Comparison of ENCODE assay signal across 11 cellular contexts in genomic region chr3:72582211-72582878, GRCh38.
A peak's percentile ranks its signal among the peaks of the same experiment; 100 is the strongest.
DNase-seq lines count a peak whose midpoint lies in the region; ATAC-seq, FAIRE-seq and TF ChIP-seq lines count a peak whose summit lies in the region.
"Had no signal": no experiment of that assay in that cellular context is flagged by ENCODE, and none has a peak within 500 bp of the region (broad histone marks: within the 10 kb centered on the region; RNA-seq: fewer than 3 reads in every experiment).

No MANE protein-coding gene starts in this region.

- no peak for FAIRE-seq in pancreas (lab: Jason Lieb, UNC)

- peaks cover 10% of the 10 kb centered on the region; the same call in 1 of the 2 replicates for H3K4me1 ChIP-seq in H9 (ENCODE audit: insufficient read depth, low read length)
- peaks cover 10 to 20% (median 15%) of the 10 kb centered on the region in 3 donors for H3K4me1 ChIP-seq in pancreas

- no peak overlapping the region for H2BK5ac ChIP-seq in H9 (ENCODE audit: insufficient read length, low read length)

- no peak overlapping the region for H3K18ac ChIP-seq in H9 (ENCODE audit: insufficient read length, low read depth, low read length)

- peaks cover 15% of the 10 kb centered on the region for H3K4me1 Mint-ChIP-seq in activated T-cell treated with anti-CD3 and anti-CD28 coated beads, Interleukin-2, amount 50 U/mL, for 72 hours (ENCODE audit: low read depth)
- H3K4me1 Mint-ChIP-seq in H9: peaks cover 25 to 30% of the 10 kb centered on the region in 2 experiments

- WGBS in H9 (ENCODE audit: extremely low coverage, insufficient read length, low lambda C conversion rate): no CpG with 5 or more reads among the region's 6 CpGs
- WGBS in pancreas, 2 donors: 29 to 36% methylated on average over 6 of the region's 6 CpGs

- H3K79me2 ChIP-seq in H9 (ENCODE audit: insufficient read depth, low read length): no peaks in the 10 kb centered on the region

- ATAC-seq in activated T-cell treated with anti-CD3 and anti-CD28 coated beads, Interleukin-2, amount 50 U/mL, for 72 hours (replicated peaks in 1 of 2): peak; percentile 72 to 85
- ATAC-seq in HG03469 (IDR thresholded peaks at IDR 0.05; ENCODE audit: unreplicated experiment) (peak; percentile 99), pancreas (peak; percentile 83 to 94 (median 90))

- H3K79me1 ChIP-seq in H9 (ENCODE audit: insufficient read depth, low read depth, low read length, poor library complexity, severe bottlenecking): no peaks in the 10 kb centered on the region

- no peak overlapping the region for H4K5ac ChIP-seq in H9 (ENCODE audit: insufficient read length, low read depth, low read length)

- no peak overlapping the region for H3K56ac ChIP-seq in H9 (ENCODE audit: insufficient read length, low read depth, low read length)

- no peak overlapping the region for H3K9ac ChIP-seq in H9 (ENCODE audit: extremely low read depth, insufficient read length, low read length)

- H2BK20ac ChIP-seq in H9 (ENCODE audit: low read depth, low read length, poor library complexity, severe bottlenecking): no peak overlapping the region

- H3K4me3 Mint-ChIP-seq in activated T-cell treated with anti-CD3 and anti-CD28 coated beads, Interleukin-2, amount 50 U/mL, for 72 hours: no peak overlapping the region
- no peak overlapping the region for H3K4me3 Mint-ChIP-seq in H9

- H2BK12ac ChIP-seq in H9 (ENCODE audit: insufficient read length, low read depth, low read length): no peak overlapping the region

- H3K14ac ChIP-seq in H9 (ENCODE audit: insufficient read depth, low read length): no peak overlapping the region; the same call in 1 of the 2 replicates

- peaks cover 0 to 2% of the 10 kb centered on the region in 2 donors for H3K9me3 Mint-ChIP-seq in activated T-cell treated with anti-CD3 and anti-CD28 coated beads, Interleukin-2, amount 50 U/mL, for 72 hours
- no peaks in the 10 kb centered on the region; a peak in 1 of 5 replicates for H3K9me3 Mint-ChIP-seq in H9

- no peak overlapping the region for H4K8ac ChIP-seq in H9 (replicated peaks; ENCODE audit: insufficient read length, low read depth, low read length)

- intact Hi-C loops in pancreas (cut with DNase I): no loop called here

- no peak for DNase-seq in activated T-cell treated with anti-CD3 and anti-CD28 coated beads, Interleukin-2, amount 50 U/mL, for 72 hours
- no peak for DNase-seq in activated T-cell treated with anti-CD3 and anti-CD28 coated beads, Interleukin-2, amount 50 U/mL, for 48 hours
- DNase-seq in H9 (no peak), pancreas (peak in 2 of 6 donors; percentile 20 to 55), NCI-H1105 (lab: John Stamatoyannopoulos, UW) (no peak), SHP77 (lab: John Stamatoyannopoulos, UW) (no peak)
- DNase-seq in activated effector memory CD4-positive, alpha-beta T cell treated with Interleukin-2 at 50 U/mL for 16 hours: no peak
- DNase-seq: NCI-H2029 treated with DMSO at 0.1 percent for 48 hours; stimulated activated CD4-positive, alpha-beta T cell treated with anti-CD3 and anti-CD28 coated beads, Interleukin-2, amount 100 ng/mL, for 48 hours; T1000 had no signal

- no peaks in the 10 kb centered on the region for H4K20me1 ChIP-seq in H9 (ENCODE audit: control insufficient read depth, insufficient read depth, insufficient read length)

- H3K27ac ChIP-seq in H9 (ENCODE audit: insufficient read length, low read depth, low read length) (peak overlapping the region; percentile 83), pancreas (peak overlapping the region in 3 of 4 donors; percentile 42 to 60 (median 51))

- H3K9me3 ChIP-seq in H9 (ENCODE audit: control insufficient read depth, low read depth, low read length): no peaks in the 10 kb centered on the region
- no peaks in the 10 kb centered on the region for H3K9me3 ChIP-seq in pancreas

- H3K4me3 ChIP-seq in pancreas: no peak overlapping the region

- no peak for TF ChIP-seq CTCF in H9 (conservative IDR thresholded peaks at IDR 0.05)
- no peak for TF ChIP-seq CTCF in pancreas (IDR thresholded peaks at IDR 0.05)

- no peak overlapping the region for H4K91ac ChIP-seq in H9 (ENCODE audit: insufficient read length, low read depth, low read length)

- no peaks in the 10 kb centered on the region for H3K36me3 ChIP-seq in pancreas

- H3K4ac ChIP-seq in H9 (ENCODE audit: low read depth, low read length): no peak overlapping the region

- no peak overlapping the region for H2BK120ac ChIP-seq in H9 (ENCODE audit: low read depth, low read length, poor library complexity, severe bottlenecking)

- no peak overlapping the region for H2BK15ac ChIP-seq in H9 (ENCODE audit: low read depth, low read length)

- H2AK5ac ChIP-seq in H9 (ENCODE audit: insufficient read length, low read length): no peak overlapping the region

- no peak overlapping the region for H3K23ac ChIP-seq in H9 (ENCODE audit: insufficient read length, low read depth, low read length)

- H3K4me2 ChIP-seq in H9 (ENCODE audit: insufficient read depth, insufficient read length, low read length): no peak overlapping the region

- H3K23me2 ChIP-seq in H9 (ENCODE audit: insufficient read length, low read depth, low read length, poor library complexity, severe bottlenecking): no peaks in the 10 kb centered on the region

- H3K36me3 Mint-ChIP-seq in activated T-cell treated with anti-CD3 and anti-CD28 coated beads, Interleukin-2, amount 50 U/mL, for 72 hours (ENCODE audit: insufficient read depth in 2 of 2): no peaks in the 10 kb centered on the region
- no peaks in the 10 kb centered on the region for H3K36me3 Mint-ChIP-seq in H9 (ENCODE audit: insufficient read depth in 1 of 3, low read depth in 3 of 3)

- H2AFZ ChIP-seq in H9 (ENCODE audit: low read length): no peak overlapping the region

- H3T11ph ChIP-seq in H9 (ENCODE audit: low read length): no peak overlapping the region

- no peak overlapping the region for H3K27ac Mint-ChIP-seq in activated T-cell treated with anti-CD3 and anti-CD28 coated beads, Interleukin-2, amount 50 U/mL, for 72 hours
- peak overlapping the region; percentile 0 to 88 (median 65); a peak in 6 of 7 replicates for H3K27ac Mint-ChIP-seq in H9

- H3K27me3 Mint-ChIP-seq in activated T-cell treated with anti-CD3 and anti-CD28 coated beads, Interleukin-2, amount 50 U/mL, for 72 hours (ENCODE audit: low read depth): peaks cover 7% of the 10 kb centered on the region
- peaks cover 14% of the 10 kb centered on the region for H3K27me3 Mint-ChIP-seq in H9 (ENCODE audit: low read depth)

- H3K27me3 ChIP-seq in H9 (ENCODE audit: insufficient read depth, low read length): no peaks in the 10 kb centered on the region
- H3K27me3 ChIP-seq in pancreas: no peaks in the 10 kb centered on the region
